1 cellular context compared by ENCODE assay signal in genomic region chr1:157472959-157473358, GRCh38.
TF ChIP-seq lines count a peak whose summit lies in the region.

No MANE protein-coding gene starts in this region.

TF ChIP-seq in GM23338, 12 proteins besides CTCF, POLR2A, EP300 and RAD21 (continued from another document):
- TF ChIP-seq REST (IDR thresholded peaks at IDR 0.05; ENCODE audit: unreplicated experiment): no peak
- TF ChIP-seq ETS1 (IDR thresholded peaks at IDR 0.05): no peak
